ENCODE assay signal across 24 cellular contexts in genomic region chrX:26286836-26287235, GRCh38.
"Had no signal": no experiment of that assay in that cellular context is flagged by ENCODE, and none has a peak within 500 bp of the region (broad histone marks: within the 10 kb centered on the region; RNA-seq: fewer than 3 reads in every experiment).

No MANE protein-coding gene starts in this region.

- H3K9me3 ChIP-seq: left ventricle myocardium inferior, ovary, right atrium auricular region, tibial nerve, uterus had no signal

- H3K27ac ChIP-seq: left ventricle myocardium inferior, ovary, right atrium auricular region, skin epidermis, tibial nerve, uterus had no signal

- H3K4me3 Mint-ChIP-seq: immature natural killer cell; naive thymus-derived CD4-positive, alpha-beta T cell; natural killer cell treated with Interleukin-12 subunit alpha and Interleukin-12 subunit beta and Interleukin-15 and Interleukin-18, amount 100 ng/mL, for 72 hours; stimulated activated naive CD8-positive, alpha-beta T cell treated with anti-CD3 and anti-CD28 coated beads, Interleukin-15, amount 100 ng/mL, for 72 hours; type B pancreatic cell had no signal

- H3K36me3 Mint-ChIP-seq: naive thymus-derived CD4-positive, alpha-beta T cell; type B pancreatic cell had no signal

- H3K27me3 Mint-ChIP-seq: naive thymus-derived CD4-positive, alpha-beta T cell; natural killer cell treated with Interleukin-12 subunit alpha and Interleukin-12 subunit beta and Interleukin-15 and Interleukin-18, amount 100 ng/mL, for 72 hours; progenitor cell of endocrine pancreas; stimulated activated naive CD8-positive, alpha-beta T cell treated with anti-CD3 and anti-CD28 coated beads, Interleukin-15, amount 100 ng/mL, for 72 hours; type B pancreatic cell had no signal

- H3K27me3 ChIP-seq: ovary, right atrium auricular region, tibial nerve, uterus had no signal

- H3K4me1 ChIP-seq: left ventricle myocardium inferior, right atrium auricular region, tibial nerve, uterus had no signal

- H3K36me3 ChIP-seq: left ventricle myocardium inferior, ovary, right atrium auricular region, tibial nerve, uterus had no signal

- H3K4me1 Mint-ChIP-seq: immature natural killer cell; naive thymus-derived CD4-positive, alpha-beta T cell; stimulated activated naive CD8-positive, alpha-beta T cell treated with anti-CD3 and anti-CD28 coated beads, Interleukin-15, amount 100 ng/mL, for 72 hours had no signal

- H3K9me3 Mint-ChIP-seq: type B pancreatic cell had no signal

- DNase-seq: hypothalamus; immature natural killer cell; kidney; left colon; left ventricle myocardium inferior; midbrain; mucosa of descending colon; naive thymus-derived CD4-positive, alpha-beta T cell; ovary; stimulated activated CD4-positive, alpha-beta T cell treated with anti-CD3 and anti-CD28 coated beads, Interleukin-12 subunit alpha, Interleukin-12 subunit beta, amount 100 ng/mL, for 4 hours; stimulated activated CD4-positive, alpha-beta T cell treated with anti-CD3 and anti-CD28 coated beads, Interleukin-15, amount 100 ng/mL, for 24 hours; stimulated activated CD4-positive, alpha-beta T cell treated with anti-CD3 and anti-CD28 coated beads, Interleukin-2, amount 100 ng/mL, for 24 hours; stimulated activated CD4-positive, alpha-beta T cell treated with anti-CD3 and anti-CD28 coated beads, Interleukin-4, amount 100 ng/mL, for 1 hour; stimulated activated naive CD4-positive, alpha-beta T cell; stimulated activated naive CD8-positive, alpha-beta T cell treated with anti-CD3 and anti-CD28 coated beads, Interleukin-15, amount 100 ng/mL, for 72 hours; substantia nigra; uterus had no signal

- H3K4me3 ChIP-seq: left ventricle myocardium inferior, lung, mucosa of descending colon, ovary, right atrium auricular region, skin epidermis, tibial nerve, uterus had no signal

- H3K27ac Mint-ChIP-seq: immature natural killer cell; naive thymus-derived CD4-positive, alpha-beta T cell; natural killer cell treated with Interleukin-12 subunit alpha and Interleukin-12 subunit beta and Interleukin-15 and Interleukin-18, amount 100 ng/mL, for 72 hours; progenitor cell of endocrine pancreas; stimulated activated naive CD8-positive, alpha-beta T cell treated with anti-CD3 and anti-CD28 coated beads, Interleukin-15, amount 100 ng/mL, for 72 hours; type B pancreatic cell had no signal
